ENCODE assay signal across 8 cellular contexts in the genomic region with DNA sequence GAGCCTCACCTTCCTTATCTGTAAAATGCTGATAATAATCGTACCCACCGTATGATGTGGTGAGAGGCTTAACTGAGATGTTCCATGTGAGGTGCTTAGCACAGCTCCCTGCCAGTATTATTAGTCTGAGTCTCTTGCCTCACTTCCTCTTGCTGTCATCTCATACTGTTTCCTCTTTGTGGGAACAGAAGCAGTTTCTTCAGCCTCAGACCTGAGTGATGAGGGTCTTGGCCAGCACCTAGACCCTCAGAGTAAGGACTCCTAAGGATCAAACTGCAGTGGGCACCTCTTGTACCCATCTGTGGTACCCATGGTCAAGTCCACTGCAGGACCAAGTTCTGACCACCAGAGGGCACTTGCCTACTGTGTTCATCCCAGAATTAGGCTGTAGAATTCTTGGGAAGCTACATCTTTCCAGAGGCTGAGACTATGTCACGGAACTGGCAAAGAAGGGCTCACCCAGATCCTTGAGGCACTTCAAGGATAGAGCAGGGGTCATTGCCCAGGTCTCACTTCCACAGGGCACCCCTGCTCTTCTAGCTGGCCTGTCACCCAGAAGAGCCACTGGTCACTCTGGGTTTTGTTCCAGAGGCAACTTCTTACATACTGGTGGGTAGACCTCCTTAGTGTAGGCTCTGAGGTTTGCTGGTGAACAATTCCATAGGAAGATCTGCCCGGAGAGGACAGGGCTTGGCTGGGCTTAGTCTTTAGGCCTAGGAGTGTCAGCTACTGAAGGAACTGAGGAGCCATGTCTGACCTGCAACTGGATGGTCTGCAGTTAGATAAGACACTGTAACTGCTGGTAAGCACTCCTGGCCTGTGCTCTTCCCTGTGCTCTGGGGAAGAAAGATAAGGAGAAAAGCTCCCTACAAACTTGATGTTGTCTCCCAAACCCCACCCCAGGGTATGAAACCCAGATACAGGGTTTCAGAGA. TPM values are rescaled to one million over a fixed set of nuclear protein-coding genes. Genes with fewer than 3 reads are reported as not detected.
DNase-seq lines count a peak whose midpoint lies in the region; ATAC-seq and TF ChIP-seq lines count a peak whose summit lies in the region.

No MANE protein-coding gene starts in this region.

- no peaks in the 10 kb centered on the region for H3K9me2 ChIP-seq in Karpas-422 (replicated peaks; ENCODE audit: insufficient read depth, low read length)

- H3K27me3 ChIP-seq in DND-41 (ENCODE audit: insufficient read depth, low read length, poor library complexity) (no peaks in the 10 kb centered on the region), Karpas-422 (ENCODE audit: low read length) (no peaks in the 10 kb centered on the region), adrenal gland (no peaks in the 10 kb centered on the region), heart right ventricle (no peaks in the 10 kb centered on the region), prostate gland (replicated peaks; ENCODE audit: insufficient read depth) (no peaks in the 10 kb centered on the region)

- TF ChIP-seq POLR2A in adrenal gland (IDR thresholded peaks at IDR 0.05) (no peak), prostate gland (IDR thresholded peaks at IDR 0.05) (no peak)

- H4K20me1 ChIP-seq in DND-41 (ENCODE audit: insufficient read depth, low read length) (peaks cover 15% of the 10 kb centered on the region), Karpas-422 (ENCODE audit: insufficient read depth, low read depth, low read length) (no peaks in the 10 kb centered on the region)

- TF ChIP-seq CTCF in DND-41 (IDR thresholded peaks at IDR 0.05; ENCODE audit: borderline replicate concordance, extremely low read depth, low read length, poor library complexity, severe bottlenecking) (peak; percentile 98), adrenal gland (IDR thresholded peaks at IDR 0.05) (peak; percentile 74 to 90 (median 82)), heart right ventricle (IDR thresholded peaks at IDR 0.05) (peak; percentile 83 to 92 (median 89)), prostate gland (IDR thresholded peaks at IDR 0.05) (peak; percentile 56 to 81 (median 73))

- no peak overlapping the region for H3K4me2 ChIP-seq in DND-41 (ENCODE audit: insufficient read depth, low read length)
- H3K4me2 ChIP-seq in Karpas-422 (ENCODE audit: low read depth, low read length, poor library complexity, severe bottlenecking): no peak overlapping the region

- no peak overlapping the region for H3K4me3 ChIP-seq in DND-41 (ENCODE audit: low read depth in 1 of 2, low read length in 2 of 2)
- H3K4me3 ChIP-seq in Karpas-422 (ENCODE audit: low read length): no peak overlapping the region
- no peak overlapping the region for H3K4me3 ChIP-seq in adrenal gland
- H3K4me3 ChIP-seq in heart right ventricle: no peak overlapping the region
- no peak overlapping the region for H3K4me3 ChIP-seq in prostate gland

- ATAC-seq in DND-41 (ENCODE audit: insufficient read depth, low read depth) (peak; percentile 72), heart right ventricle (peak; percentile 47 to 68 (median 65)), GM18868 (IDR thresholded peaks at IDR 0.05; ENCODE audit: unreplicated experiment) (no peak), GM18909 (IDR thresholded peaks at IDR 0.05; ENCODE audit: poor library complexity, unreplicated experiment) (no peak)

- H3K79me2 ChIP-seq in DND-41 (ENCODE audit: insufficient read depth, low read length) (no peaks in the 10 kb centered on the region), Karpas-422 (ENCODE audit: low read length) (no peaks in the 10 kb centered on the region)

- H3K36me3 ChIP-seq in DND-41 (ENCODE audit: insufficient read depth, low read length) (no peaks in the 10 kb centered on the region; the same call in 1 of the 2 replicates), Karpas-422 (ENCODE audit: insufficient read depth, low read length) (no peaks in the 10 kb centered on the region), adrenal gland (replicated peaks in 1 of 2) (no peaks in the 10 kb centered on the region), heart right ventricle (peaks cover 0 to 52% (median 0%) of the 10 kb centered on the region in 9 donors), prostate gland (no peaks in the 10 kb centered on the region)

- DNase-seq in DND-41: peak; percentile 57
- peak; percentile 71 for DNase-seq in Karpas-422
- DNase-seq in SK-N-DZ (ENCODE audit: low spot score): peak; percentile 71
- peak; percentile 47 to 89 (median 72) for DNase-seq in adrenal gland
- DNase-seq in heart right ventricle: peak; percentile 61 to 63
- DNase-seq in prostate gland (ENCODE audit: low spot score): peak; percentile 38

- H3K4me1 ChIP-seq in DND-41 (ENCODE audit: insufficient read depth, low read length): no peaks in the 10 kb centered on the region
- no peaks in the 10 kb centered on the region for H3K4me1 ChIP-seq in Karpas-422 (ENCODE audit: low read length)
- H3K4me1 ChIP-seq in adrenal gland (replicated peaks in 1 of 2): no peaks in the 10 kb centered on the region
- H3K4me1 ChIP-seq in heart right ventricle: peaks cover 0 to 8% (median 0%) of the 10 kb centered on the region in 9 donors
- no peaks in the 10 kb centered on the region for H3K4me1 ChIP-seq in prostate gland (replicated peaks)

- H3K27ac ChIP-seq in DND-41 (ENCODE audit: low read length): no peak overlapping the region
- no peak overlapping the region for H3K27ac ChIP-seq in Karpas-422 (ENCODE audit: low read length)
- H3K27ac ChIP-seq in adrenal gland: no peak overlapping the region
- no peak overlapping the region for H3K27ac ChIP-seq in heart right ventricle
- H3K27ac ChIP-seq in prostate gland: no peak overlapping the region

- no peaks in the 10 kb centered on the region for H3K9me3 ChIP-seq in DND-41 (ENCODE audit: insufficient read depth, low read length, severe bottlenecking)
- no peaks in the 10 kb centered on the region for H3K9me3 ChIP-seq in Karpas-422 (ENCODE audit: low read length)
- no peaks in the 10 kb centered on the region for H3K9me3 ChIP-seq in adrenal gland (replicated peaks in 1 of 3)
- no peaks in the 10 kb centered on the region for H3K9me3 ChIP-seq in heart right ventricle
- H3K9me3 ChIP-seq in prostate gland: no peaks in the 10 kb centered on the region

- H3K9ac ChIP-seq in DND-41 (ENCODE audit: low read depth, low read length): no peak overlapping the region
- no peak overlapping the region for H3K9ac ChIP-seq in Karpas-422 (ENCODE audit: low read length)

- 19 to 26% (median 21%) methylated on average over 4 of the region's 4 CpGs for WGBS in adrenal gland, 4 donors
- 29 to 37% methylated on average over 4 of the region's 4 CpGs for WGBS in heart right ventricle, 2 donors
- 31% methylated on average over 4 of the region's 4 CpGs for WGBS in prostate gland

- H2AFZ ChIP-seq in DND-41 (ENCODE audit: low read depth, low read length) (no peak overlapping the region), Karpas-422 (ENCODE audit: low read length) (no peak overlapping the region)

- intact Hi-C loops in adrenal gland (cut with DNase I): loop anchor here (5.0 to 10.0 kb wide), 3 partner anchors 154 to 549 kb away; no protein-coding TSS in a partner anchor
- intact Hi-C loops in heart right ventricle (cut with DNase I): loop anchor here in 8 of 10 donors (2.0 to 10.0 kb wide), 6 partner anchors 54 to 547 kb away; a partner anchor contains a TSS
- intact Hi-C loops in prostate gland (cut with DNase I): loop anchor here (5.0 kb wide), 2 partner anchors 544 to 654 kb away; no protein-coding TSS in a partner anchor

RNA-seq across cellular contexts. Expression of a gene that starts 20.6 kb away (rescaled TPM):
- 0.43 TPM in 1 of 2 replicates, not detected in the other for total RNA-seq in Karpas-422 (2014; rRNA removed; shearing (Covaris generic); ENCODE audit: low replicate concordance)
- 2.4 and 2.5 TPM in 2 replicates for polyA plus RNA-seq in SK-N-DZ (2014; cell fraction: cytosol; rRNA removed)
- polyA plus RNA-seq in SK-N-DZ (2014; cell fraction: nucleus; rRNA removed): 2.0 and 3.7 TPM in 2 replicates
- total RNA-seq in adrenal gland (1 to 10 TPM in 3 of 8 donors, under 1 TPM in 3, not detected in 2; 0.41 to 1.8 (median 1.1) TPM), heart right ventricle (1 to 10 TPM in 2 of 10 donors, under 1 TPM in 5, not detected in 3; 0.09 to 3.1 (median 0.29) TPM), prostate gland (1 to 10 TPM in 1 of 2 donors, under 1 TPM in 1; 0.68 to 4.5 TPM)
- polyA plus RNA-seq in adrenal gland (1 to 10 TPM in 2 of 3 donors, under 1 TPM in 1; 0.38 to 4.9 (median 3.1) TPM), heart right ventricle (1 to 10 TPM in 1 of 2 donors, under 1 TPM in 1; 0.45 to 1.4 TPM)

RNA-seq across cellular contexts. Expression of a gene that starts 30.7 kb away (rescaled TPM):
- total RNA-seq in Karpas-422 (2014; rRNA removed; shearing (Covaris generic); ENCODE audit: low replicate concordance): 15.5 and 31.2 TPM in 2 replicates
- polyA plus RNA-seq in SK-N-DZ (2014; cell fraction: cytosol; rRNA removed): 3.7 and 4.9 TPM in 2 replicates
- 39.9 and 155 TPM in 2 replicates for polyA plus RNA-seq in SK-N-DZ (2014; cell fraction: nucleus; rRNA removed)
- total RNA-seq in adrenal gland: 10 to 100 TPM in 6 of 8 donors, 1 to 10 TPM in 2; 5.2 to 21.9 (median 16.9) TPM
- polyA plus RNA-seq in adrenal gland: 10 to 100 TPM in 2 of 3 donors, 1 to 10 TPM in 1; 3.3 to 24.4 (median 10.9) TPM
- 1 to 10 TPM; 3.3 to 6.3 (median 4.9) TPM for total RNA-seq in heart right ventricle
- 1 to 10 TPM; 1.2 to 9.0 TPM for polyA plus RNA-seq in heart right ventricle
- total RNA-seq in prostate gland: 10 to 100 TPM; 10.2 to 38.8 TPM

RNA-seq across cellular contexts. Expression of a gene that starts 52.5 kb away (rescaled TPM):
- 27.7 and 34.5 TPM in 2 replicates for total RNA-seq in Karpas-422 (2014; rRNA removed; shearing (Covaris generic); ENCODE audit: low replicate concordance)
- polyA plus RNA-seq in SK-N-DZ (2014; cell fraction: cytosol; rRNA removed): 76.9 and 79.0 TPM in 2 replicates
- 43.7 and 54.7 TPM in 2 replicates for polyA plus RNA-seq in SK-N-DZ (2014; cell fraction: nucleus; rRNA removed)
- total RNA-seq in adrenal gland (10 to 100 TPM; 12.5 to 41.4 (median 22.8) TPM), heart right ventricle (1 to 10 TPM; 5.2 to 8.0 (median 6.8) TPM), prostate gland (10 to 100 TPM; 21.3 to 25.4 TPM)
- polyA plus RNA-seq in adrenal gland (10 to 100 TPM; 17.7 to 29.8 (median 17.8) TPM), heart right ventricle (1 to 10 TPM; 8.0 to 8.9 TPM)

Comparison
In these comparisons a context has a peak if more than half of its experiments do, and no peak if none do; other contexts are left out.
1. ATAC-seq: peak in DND-41 (single experiment) and heart right ventricle (8 of 8); none in GM18868 (single experiment) and GM18909 (single experiment).
2. Peak in every context shown above with its lines, with median percentiles within 50 percentile points of each other: DNase-seq and CTCF ChIP-seq.